Comparison of ENCODE assay signal across 22 cellular contexts in the genomic region with DNA sequence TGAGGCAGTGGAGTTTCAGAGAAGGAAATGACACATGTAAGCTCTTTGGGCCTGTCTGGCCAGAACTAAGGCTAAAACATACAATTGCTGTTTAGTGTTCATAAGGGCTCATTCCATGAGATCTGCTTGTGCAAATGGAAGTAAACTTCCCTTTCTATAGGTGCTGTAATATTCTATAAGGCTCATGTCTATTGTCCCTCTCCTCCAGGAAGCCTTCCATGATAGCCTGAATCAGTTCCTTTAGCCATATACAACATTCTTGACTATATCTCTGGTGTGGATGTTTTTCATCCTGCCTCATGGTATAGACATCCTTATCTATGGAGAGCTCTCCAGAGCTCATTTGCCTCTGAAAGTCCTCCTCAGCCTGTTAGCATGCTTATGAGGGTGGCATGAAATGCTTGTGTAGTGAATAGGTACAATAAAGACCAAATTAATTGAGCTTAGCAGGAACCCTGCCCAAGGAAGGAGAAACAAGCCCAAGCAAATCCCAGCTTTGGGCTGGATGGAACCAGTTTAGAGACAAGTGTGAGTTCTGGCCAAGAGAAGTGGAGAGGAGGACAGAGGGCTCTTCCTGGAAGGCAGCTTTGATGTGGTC. TPM values are rescaled to one million over a fixed set of nuclear protein-coding genes. Genes with fewer than 3 reads are reported as not detected.
DNase-seq lines count a peak whose midpoint lies in the region; ATAC-seq and TF ChIP-seq lines count a peak whose summit lies in the region.
"Had no signal": no experiment of that assay in that cellular context is flagged by ENCODE, and none has a peak within 500 bp of the region (broad histone marks: within the 10 kb centered on the region; RNA-seq: fewer than 3 reads in every experiment).

No MANE protein-coding gene starts in this region.

- no peaks in the 10 kb centered on the region for H3K9me3 Mint-ChIP-seq in activated naive CD4-positive, alpha-beta T cell treated with anti-CD3 and anti-CD28 coated beads, Interleukin-2, amount 10 ng/mL, durations not matched to agents 7 days and 5 days
- H3K9me3 Mint-ChIP-seq in neural progenitor cell, result no peaks in the 10 kb centered on the region
- H3K9me3 Mint-ChIP-seq: memory B cell had no signal

- H3K36me3 Mint-ChIP-seq in activated naive CD4-positive, alpha-beta T cell treated with anti-CD3 and anti-CD28 coated beads, Interleukin-2, amount 10 ng/mL, durations not matched to agents 7 days and 5 days, result no peaks in the 10 kb centered on the region
- H3K36me3 Mint-ChIP-seq in neural progenitor cell, result no peaks in the 10 kb centered on the region
- H3K36me3 Mint-ChIP-seq: memory B cell had no signal

- DNase-seq in activated naive CD4-positive, alpha-beta T cell treated with anti-CD3 and anti-CD28 coated beads, Interleukin-2, amount 10 ng/mL, durations not matched to agents 7 days and 5 days, result no peak
- no peak for DNase-seq in activated naive CD4-positive, alpha-beta T cell (lab: John Stamatoyannopoulos, UW)
- peak; percentile 0 for DNase-seq in NCI-H226
- DNase-seq in epithelial cell of esophagus (ENCODE audit: low read depth), result peak; percentile 75
- no peak for DNase-seq in neural progenitor cell (ENCODE audit: low spot score)
- no peak for DNase-seq in stimulated activated CD8-positive, alpha-beta memory T cell treated with anti-CD3 and anti-CD28 coated beads, Interleukin-4, amount 100 ng/mL, for 48 hours
- DNase-seq: activated CD4-positive, alpha-beta T cell treated with anti-CD3 and anti-CD28 coated beads, Interleukin-2, amount 50 U/mL, for 1 hour; DND-41; foreskin melanocyte; KBM-7; kidney glomerular epithelial cell; NCI-H1048; NCI-H2029 treated with DMSO at 0.1 percent for 48 hours; NCI-H524; psoas muscle; small intestine; stimulated activated CD4-positive, alpha-beta T cell treated with anti-CD3 and anti-CD28 coated beads, Interleukin-2, amount 100 ng/mL, for 48 hours; substantia nigra had no signal

- peak overlapping the region; percentile 71 for H3K4me3 Mint-ChIP-seq in activated naive CD4-positive, alpha-beta T cell treated with anti-CD3 and anti-CD28 coated beads, Interleukin-2, amount 10 ng/mL, durations not matched to agents 7 days and 5 days
- peak overlapping the region; percentile 97 for H3K4me3 Mint-ChIP-seq in neural progenitor cell

- H3K79me2 ChIP-seq in neural progenitor cell (ENCODE audit: low read depth), result no peaks in the 10 kb centered on the region

- ATAC-seq in HG02610 (IDR thresholded peaks at IDR 0.05; ENCODE audit: unreplicated experiment), result no peak
- no peak for ATAC-seq in HG02884 (IDR thresholded peaks at IDR 0.05; ENCODE audit: unreplicated experiment)
- ATAC-seq: psoas muscle had no signal

- TF ChIP-seq CTCF in epithelial cell of esophagus (IDR thresholded peaks at IDR 0.05; ENCODE audit: insufficient read depth, low read depth, low read length, missing control alignments) (no peak), neural progenitor cell (IDR thresholded peaks at IDR 0.05) (no peak)

- H3K4me2 ChIP-seq in neural progenitor cell, result no peak overlapping the region

- no peak overlapping the region for H2AFZ ChIP-seq in neural progenitor cell (replicated peaks)

- no peak overlapping the region for H3K27ac Mint-ChIP-seq in activated naive CD4-positive, alpha-beta T cell treated with anti-CD3 and anti-CD28 coated beads, Interleukin-2, amount 10 ng/mL, durations not matched to agents 7 days and 5 days
- no peak overlapping the region for H3K27ac Mint-ChIP-seq in neural progenitor cell
- H3K27ac Mint-ChIP-seq: memory B cell had no signal

- CTCF ChIA-PET in activated naive CD4-positive, alpha-beta T cell treated with anti-CD3 and anti-CD28 coated beads, Interleukin-2, amount 10 ng/mL, durations not matched to agents 7 days and 5 days (lab: Charles Lee), result no interaction called here

- H3F3A ChIP-seq in neural progenitor cell (ENCODE audit: low read depth), result peaks cover 25% of the 10 kb centered on the region

- peaks cover 26% of the 10 kb centered on the region for H4K20me1 ChIP-seq in neural progenitor cell (ENCODE audit: low read depth)

- H3K27me3 ChIP-seq in neural progenitor cell, result peaks cover 67% of the 10 kb centered on the region

- H3K9ac ChIP-seq in neural progenitor cell, result no peak overlapping the region

- peaks cover 19% of the 10 kb centered on the region for H3K4me1 ChIP-seq in neural progenitor cell

- H3K27me3 Mint-ChIP-seq in activated naive CD4-positive, alpha-beta T cell treated with anti-CD3 and anti-CD28 coated beads, Interleukin-2, amount 10 ng/mL, durations not matched to agents 7 days and 5 days, result peaks cover 82% of the 10 kb centered on the region
- peaks cover 23% of the 10 kb centered on the region for H3K27me3 Mint-ChIP-seq in neural progenitor cell (ENCODE audit: insufficient read depth, low read depth)

- no peaks in the 10 kb centered on the region for H3K9me3 ChIP-seq in neural progenitor cell (ENCODE audit: low read depth)
- H3K9me3 ChIP-seq: BLaER1 treated with 17β-estradiol and CSF1 and Interleukin-3, amounts not matched to agents 10 nM and 100 nM; psoas muscle had no signal

- H3K4me1 Mint-ChIP-seq in activated naive CD4-positive, alpha-beta T cell treated with anti-CD3 and anti-CD28 coated beads, Interleukin-2, amount 10 ng/mL, durations not matched to agents 7 days and 5 days, result peaks cover 20% of the 10 kb centered on the region
- peaks cover 59% of the 10 kb centered on the region for H3K4me1 Mint-ChIP-seq in neural progenitor cell

- no peak overlapping the region for H3K27ac ChIP-seq in neural progenitor cell
- H3K27ac ChIP-seq: BLaER1 treated with 17β-estradiol and CSF1 and Interleukin-3, amounts not matched to agents 10 nM and 100 nM; psoas muscle had no signal

- no peak overlapping the region for H3K4me3 ChIP-seq in epithelial cell of esophagus (ENCODE audit: low read length)
- H3K4me3 ChIP-seq in neural progenitor cell, result no peak overlapping the region
- H3K4me3 ChIP-seq: psoas muscle had no signal

- H3K36me3 ChIP-seq in neural progenitor cell, result no peaks in the 10 kb centered on the region
- H3K36me3 ChIP-seq: BLaER1 treated with 17β-estradiol and CSF1 and Interleukin-3, amounts not matched to agents 10 nM and 100 nM had no signal

RNA-seq across cellular contexts. Expression of a gene that starts 1.6 kb away (rescaled TPM):
- total RNA-seq in neural progenitor cell (ENCODE audit: low replicate concordance), result 1.1 and 5.9 TPM in 2 replicates

Comparison
In these comparisons a context has a peak if more than half of its experiments do, and no peak if none do; other contexts are left out.
1. DNase-seq: peak in NCI-H226 (single experiment) and epithelial cell of esophagus (single experiment); none in activated naive CD4-positive, alpha-beta T cell treated with anti-CD3 and anti-CD28 coated beads, Interleukin-2, amount 10 ng/mL, durations not matched to agents 7 days and 5 days (single experiment), activated naive CD4-positive, alpha-beta T cell (0 of 4), neural progenitor cell (single experiment) and stimulated activated CD8-positive, alpha-beta memory T cell treated with anti-CD3 and anti-CD28 coated beads, Interleukin-4, amount 100 ng/mL, for 48 hours (single experiment).